Comparison of ENCODE assay signal across 1 cellular context in genomic region chr4:7828926-7829325, GRCh38.
TF ChIP-seq lines count a peak whose summit lies in the region.

No MANE protein-coding gene starts in this region.

TF ChIP-seq in GM23338, 12 proteins besides CTCF, POLR2A, EP300 and RAD21 (continued from another document):
- TF ChIP-seq ZNF462 (CRISPR knock-in tag; IDR thresholded peaks at IDR 0.05) (no peak), NANOG (IDR thresholded peaks at IDR 0.05; ENCODE audit: borderline replicate concordance) (no peak), POLR2AphosphoS5 (IDR thresholded peaks at IDR 0.05; ENCODE audit: low read depth) (no peak)
